In the genomic region with DNA sequence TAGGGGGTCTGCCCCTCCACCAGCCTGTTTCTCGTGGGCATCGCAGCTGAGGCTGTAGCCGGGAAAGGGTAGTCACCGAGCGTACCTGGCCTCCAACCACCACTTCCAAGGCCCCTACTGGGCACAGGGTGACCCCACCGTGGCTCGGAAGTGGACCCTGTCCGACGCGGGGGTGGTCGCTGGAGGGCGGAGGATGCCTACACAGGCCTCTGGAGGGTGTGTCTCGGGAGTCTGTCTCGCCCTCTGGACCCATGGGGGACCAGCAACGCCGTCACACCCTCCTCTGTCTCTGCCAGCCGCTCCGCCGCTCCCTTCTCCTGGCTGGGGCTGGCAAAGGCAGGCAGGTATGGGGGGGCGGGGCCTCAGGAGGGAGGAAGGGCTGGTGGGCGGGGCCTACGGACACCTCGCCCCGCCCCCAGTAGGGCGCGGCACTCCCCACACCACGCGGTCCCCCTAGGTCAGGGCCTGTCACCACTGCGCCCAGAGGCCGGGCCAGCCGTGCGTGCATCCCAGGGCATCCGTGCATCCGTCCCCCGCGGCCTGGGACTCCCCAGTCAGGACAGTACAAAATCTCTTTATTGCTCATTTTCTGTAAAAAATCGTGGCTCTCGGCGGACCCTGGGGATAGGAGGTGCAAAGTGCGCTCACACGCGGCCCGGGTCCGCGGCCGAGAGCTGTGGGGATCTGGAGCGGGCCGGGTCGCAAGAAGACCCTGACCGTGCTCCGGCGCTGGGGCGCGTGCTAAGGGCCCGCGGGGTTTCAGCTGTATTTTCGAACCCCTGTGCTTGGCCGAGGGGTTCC, we compare ENCODE assay signal across 6 cellular contexts. TPM values are rescaled to one million over a fixed set of nuclear protein-coding genes. Genes with fewer than 3 reads are reported as not detected.
A peak's percentile ranks its signal among the peaks of the same experiment; 100 is the strongest.
DNase-seq lines count a peak whose midpoint lies in the region; ATAC-seq and TF ChIP-seq lines count a peak whose summit lies in the region.
"Not testable (repeated sequence)": the region's sequence is repeated elsewhere in the genome, so short reads cannot be mapped to it uniquely, and the experiment has no call there.

No MANE protein-coding gene starts in this region.

- not testable (repeated sequence) for H2BK15ac ChIP-seq in IMR-90 (ENCODE audit: low read depth, low read length)

- H3K4ac ChIP-seq in IMR-90 (ENCODE audit: low read depth, low read length) = not testable (repeated sequence)

- not testable (repeated sequence) for TF ChIP-seq CTCF in IMR-90 (conservative IDR thresholded peaks at IDR 0.05; ENCODE audit: low read depth, low read length); body of pancreas (IDR thresholded peaks at IDR 0.05); right lobe of liver (IDR thresholded peaks at IDR 0.05)

- H4K5ac ChIP-seq in IMR-90 (ENCODE audit: low read depth, low read length) = not testable (repeated sequence)

- in situ Hi-C loops in IMR-90 (cut with MboI; ENCODE audit: low sequenced_read_pairs) = not testable (repeated sequence)

- not testable (repeated sequence) for H3K4me3 ChIP-seq in IMR-90 (ENCODE audit: insufficient read depth, low read depth, low read length); body of pancreas; right lobe of liver
- peak overlapping the region; percentile 28 for H3K4me3 ChIP-seq in right cardiac atrium (ENCODE audit: low read length)
- H3K4me3 ChIP-seq in skeletal muscle cell (ENCODE audit: low read depth, low read length) = peak overlapping the region; percentile 7

- H3K4me1 ChIP-seq in IMR-90 (ENCODE audit: control insufficient read depth, insufficient read depth, low read length); body of pancreas; right cardiac atrium (ENCODE audit: control insufficient read depth, insufficient read depth, low read length); right lobe of liver: not testable (repeated sequence)

- H3K14ac ChIP-seq in IMR-90 (replicated peaks; ENCODE audit: low read depth, low read length) = not testable (repeated sequence)

- not testable (repeated sequence) for H3K27me3 ChIP-seq in IMR-90 (ENCODE audit: control insufficient read depth, insufficient read depth, low read length); body of pancreas; right cardiac atrium (ENCODE audit: control insufficient read depth, insufficient read depth); right lobe of liver

- intact Hi-C loops in IMR-90 (cut with micrococcal nuclease); body of pancreas (cut with DNase I); right cardiac atrium (cut with DNase I); right lobe of liver (cut with DNase I): not testable (repeated sequence)

- H2BK120ac ChIP-seq in IMR-90 (ENCODE audit: low read depth, low read length) = not testable (repeated sequence)

- not testable (repeated sequence) for H3K9me3 ChIP-seq in IMR-90 (ENCODE audit: control insufficient read depth, insufficient read depth, low read length); body of pancreas; right cardiac atrium (ENCODE audit: control insufficient read depth, low read length); right lobe of liver

- not testable (repeated sequence) for H2BK20ac ChIP-seq in IMR-90 (ENCODE audit: low read depth, low read length)

- H3K36me3 ChIP-seq in IMR-90 (ENCODE audit: control insufficient read depth, insufficient read depth, low read length); body of pancreas (replicated peaks in 1 of 2; ENCODE audit: insufficient read depth in 1 of 2, low read depth in 2 of 2); right lobe of liver: not testable (repeated sequence)

- WGBS in IMR-90 (ENCODE audit: extremely low coverage in 2 of 2, insufficient read length in 1 of 2), 2 experiments = 0% methylated on average over 8 of the region's 58 CpGs; no CpG with 5 or more reads in 1 of the 2 experiments
- 22% methylated on average over 41 of the region's 58 CpGs; no CpG with 5 or more reads in 1 of the 2 donors for WGBS in body of pancreas, 2 donors
- WGBS in right cardiac atrium = 12% methylated on average over 48 of the region's 58 CpGs
- no CpG with 5 or more reads among the region's 58 CpGs for WGBS in right lobe of liver (ENCODE audit: insufficient coverage, low coverage, low lambda C conversion rate, missing lambda C conversion rate)

- peak; percentile 36 for DNase-seq in Daoy (ENCODE audit: low read depth)
- not testable (repeated sequence) for DNase-seq in IMR-90; skeletal muscle cell (ENCODE audit: low read depth)
- DNase-seq in body of pancreas = peak in 1 of 4 donors; percentile 48
- DNase-seq in right cardiac atrium = peak in 1 of 3 donors; percentile 73
- peak in 2 of 3 donors; percentile 38 to 66 for DNase-seq in right lobe of liver

- not testable (repeated sequence) for H3K9ac ChIP-seq in IMR-90 (ENCODE audit: low read depth, low read length)

- not testable (repeated sequence) for H3K9me1 ChIP-seq in IMR-90 (ENCODE audit: insufficient read depth, low read length)

- TF ChIP-seq POLR2A in IMR-90 (IDR thresholded peaks at IDR 0.05; ENCODE audit: low read depth, low read length); body of pancreas (IDR thresholded peaks at IDR 0.05); right lobe of liver (IDR thresholded peaks at IDR 0.05): not testable (repeated sequence)

- H4K8ac ChIP-seq in IMR-90 (ENCODE audit: low read depth in 2 of 2, low read length in 2 of 2) = not testable (repeated sequence)

- TF ChIP-seq RAD21 in IMR-90 (IDR thresholded peaks at IDR 0.05; ENCODE audit: low read length) = not testable (repeated sequence)

- not testable (repeated sequence) for H3K27ac ChIP-seq in IMR-90 (ENCODE audit: insufficient read depth, low read length); body of pancreas; right cardiac atrium (ENCODE audit: low read length); right lobe of liver

- not testable (repeated sequence) for H2BK5ac ChIP-seq in IMR-90 (ENCODE audit: low read depth, low read length, poor library complexity, severe bottlenecking)

- not testable (repeated sequence) for H2AK5ac ChIP-seq in IMR-90 (ENCODE audit: low read depth, low read length)

- H3K79me1 ChIP-seq in IMR-90 (ENCODE audit: low read depth in 1 of 2, low read length in 2 of 2) = not testable (repeated sequence)

- not testable (repeated sequence) for H3K18ac ChIP-seq in IMR-90 (ENCODE audit: low read depth, low read length)

- 0 out of 2 replicates have a peak overlapping the region, but pooled peaks have one; percentile 1 for H3K4me2 ChIP-seq in IMR-90 (ENCODE audit: low read depth, low read length)

- not testable (repeated sequence) for H3K56ac ChIP-seq in IMR-90 (ENCODE audit: extremely low read depth, insufficient read depth, low read length)

- not testable (repeated sequence) for H2AFZ ChIP-seq in IMR-90 (replicated peaks; ENCODE audit: low read length, poor library complexity)

- ATAC-seq in IMR-90 (ENCODE audit: low read depth) = not testable (repeated sequence)
- peak; percentile 40 for ATAC-seq in body of pancreas
- peak; percentile 65 to 69 for ATAC-seq in right cardiac atrium
- ATAC-seq in right lobe of liver = peak; percentile 45 to 54 (median 46)

- not testable (repeated sequence) for H4K20me1 ChIP-seq in IMR-90 (ENCODE audit: insufficient read depth, low read length)

- dilution Hi-C loops in IMR-90 (cut with HindIII; ENCODE audit: low sequenced_read_pairs, unreplicated experiment) = not testable (repeated sequence)

- BruUV-seq in IMR-90 (replicated peaks; lab: Mats Ljungman, UMichigan) = not testable (repeated sequence)

- H3K23ac ChIP-seq in IMR-90 (ENCODE audit: low read depth, low read length) = not testable (repeated sequence)

- POLR2A ChIA-PET in IMR-90 (lab: Charles Lee; ENCODE audit: unreplicated experiment) = not testable (repeated sequence)

- CTCF ChIA-PET in IMR-90 (lab: Yijun Ruan, JAX) = not testable (repeated sequence)

- H2AK9ac ChIP-seq in IMR-90 (replicated peaks; ENCODE audit: low read depth, low read length, poor library complexity) = not testable (repeated sequence)

- not testable (repeated sequence) for H4K91ac ChIP-seq in IMR-90 (ENCODE audit: insufficient read depth, low read depth, low read length)

RNA-seq across cellular contexts. Expression of gene UNC93B1, which starts 13.2 kb away (rescaled TPM):
- total RNA-seq in Daoy (2014; rRNA removed; shearing (Covaris generic)) = 11.7 and 26.5 TPM in 2 replicates
- total RNA-seq in IMR-90 (2012; rRNA removed) = 10.6 and 10.9 TPM in 2 replicates
- 18.8 and 19.2 TPM in 2 replicates for polyA plus RNA-seq in IMR-90 (2012; rRNA removed)
- 10.1 and 28.4 TPM in 2 replicates for polyA plus RNA-seq in IMR-90 (2012; cell fraction: cytosol; rRNA removed)
- polyA plus RNA-seq in IMR-90 (2012; cell fraction: nucleus; rRNA removed; ENCODE audit: low replicate concordance) = 48.5 and 108 TPM in 2 replicates
- 10 to 100 TPM; 33.9 to 40.5 TPM for total RNA-seq in body of pancreas
- 10 to 100 TPM in 3 of 4 donors, 1 to 10 TPM in 1; 9.0 to 13.2 (median 11.9) TPM for total RNA-seq in right cardiac atrium
- 6.9 TPM for polyA plus RNA-seq in right cardiac atrium
- 10 to 100 TPM; 13.3 to 21.4 (median 17.9) TPM for total RNA-seq in right lobe of liver

RNA-seq across cellular contexts. Expression of gene ALDH3B1, which starts 19.4 kb away (rescaled TPM):
- total RNA-seq in Daoy (2014; rRNA removed; shearing (Covaris generic)) = 5.8 and 8.2 TPM in 2 replicates
- total RNA-seq in IMR-90 (2012; rRNA removed) (11.8 and 11.9 TPM in 2 replicates), body of pancreas (10 to 100 TPM; 15.2 to 18.4 TPM), right cardiac atrium (1 to 10 TPM; 3.8 to 5.7 (median 4.9) TPM), right lobe of liver (1 to 10 TPM; 2.3 to 7.4 (median 4.4) TPM)
- polyA plus RNA-seq in IMR-90 (2012; rRNA removed) (22.8 and 28.5 TPM in 2 replicates), right cardiac atrium (2.9 TPM)
- 18.0 and 34.9 TPM in 2 replicates for polyA plus RNA-seq in IMR-90 (2012; cell fraction: cytosol; rRNA removed)
- 29.6 and 66.4 TPM in 2 replicates for polyA plus RNA-seq in IMR-90 (2012; cell fraction: nucleus; rRNA removed; ENCODE audit: low replicate concordance)

RNA-seq across cellular contexts. Expression of gene NDUFS8, which starts 39.7 kb away (rescaled TPM):
- total RNA-seq in Daoy (2014; rRNA removed; shearing (Covaris generic)) = 202 and 241 TPM in 2 replicates
- total RNA-seq in IMR-90 (2012; rRNA removed) (80.0 and 85.9 TPM in 2 replicates), body of pancreas (100 to 1,000 TPM; 108 to 109 TPM), right cardiac atrium (100 to 1,000 TPM; 334 to 454 (median 391) TPM), right lobe of liver (100 to 1,000 TPM in 3 of 6 experiments, 10 to 100 TPM in 3; 61.9 to 159 (median 88.4) TPM)
- polyA plus RNA-seq in IMR-90 (2012; rRNA removed) (131 and 165 TPM in 2 replicates), right cardiac atrium (642 TPM)
- polyA plus RNA-seq in IMR-90 (2012; cell fraction: cytosol; rRNA removed) = 305 and 345 TPM in 2 replicates
- 87.1 and 239 TPM in 2 replicates for polyA plus RNA-seq in IMR-90 (2012; cell fraction: nucleus; rRNA removed; ENCODE audit: low replicate concordance)

RNA-seq across cellular contexts. Expression of gene TCIRG1, which starts 48.1 kb away (rescaled TPM):
- total RNA-seq in Daoy (2014; rRNA removed; shearing (Covaris generic)) = 31.7 and 41.0 TPM in 2 replicates
- total RNA-seq in IMR-90 (2012; rRNA removed) = 25.3 and 30.8 TPM in 2 replicates
- polyA plus RNA-seq in IMR-90 (2012; rRNA removed) = 117 and 148 TPM in 2 replicates
- polyA plus RNA-seq in IMR-90 (2012; cell fraction: cytosol; rRNA removed) = 31.2 and 68.1 TPM in 2 replicates
- 905 and 2,934 TPM in 2 replicates for polyA plus RNA-seq in IMR-90 (2012; cell fraction: nucleus; rRNA removed; ENCODE audit: low replicate concordance)
- total RNA-seq in body of pancreas = 100 to 1,000 TPM; 488 to 798 TPM
- total RNA-seq in right cardiac atrium = 10 to 100 TPM; 23.4 to 40.2 (median 36.6) TPM
- polyA plus RNA-seq in right cardiac atrium = 38.3 TPM
- 10 to 100 TPM; 39.4 to 97.1 (median 69.3) TPM for total RNA-seq in right lobe of liver
